8 cellular contexts compared by ENCODE assay signal in the genomic region with DNA sequence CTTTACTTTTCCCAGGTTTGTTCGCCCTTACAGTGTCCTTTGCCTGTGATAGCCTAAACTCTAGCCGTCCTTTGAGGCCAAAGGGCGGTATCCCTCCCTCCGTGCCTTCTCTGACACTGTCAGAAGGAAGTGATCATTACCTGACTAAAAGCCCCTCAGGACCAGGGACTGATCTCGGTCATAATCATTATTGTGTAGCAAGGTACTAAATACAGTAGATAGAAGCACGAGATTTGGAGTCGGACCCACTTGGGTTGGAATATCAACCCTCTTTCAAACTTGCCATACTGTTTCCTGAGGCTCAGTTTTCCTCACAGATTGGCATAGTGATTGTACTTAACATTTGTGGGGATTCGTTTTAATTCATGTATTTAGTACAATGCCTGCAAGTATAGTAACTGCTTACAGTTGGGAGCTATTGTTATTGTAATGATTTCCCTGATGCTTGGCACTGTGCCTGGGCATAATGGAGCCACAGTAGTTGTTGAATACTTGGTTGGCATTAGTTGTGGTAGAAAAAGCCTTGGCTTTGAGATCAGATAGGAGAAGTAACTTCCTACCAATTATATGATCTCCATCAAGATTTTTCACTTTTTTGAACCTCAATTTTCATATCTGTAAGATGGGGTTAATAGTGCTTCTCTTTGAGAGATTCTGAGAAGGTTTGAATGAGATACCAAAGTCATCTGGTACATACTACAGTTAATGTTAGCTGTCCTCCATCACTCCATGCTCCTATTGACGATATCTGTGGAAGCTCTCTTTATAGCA. TPM values are rescaled to one million over a fixed set of nuclear protein-coding genes. Genes with fewer than 3 reads are reported as not detected.
A peak's percentile ranks its signal among the peaks of the same experiment; 100 is the strongest.
DNase-seq lines count a peak whose midpoint lies in the region; ATAC-seq and TF ChIP-seq lines count a peak whose summit lies in the region.

No MANE protein-coding gene starts in this region.

- H3K36me3 ChIP-seq in SJCRH30 (no peaks in the 10 kb centered on the region), smooth muscle cell (ENCODE audit: low read depth) (no peaks in the 10 kb centered on the region)

- WGBS in smooth muscle cell (ENCODE audit: low lambda C conversion rate) = 33% methylated on average over 9 of the region's 9 CpGs

- H3K27me3 ChIP-seq in SJCRH30 = no peaks in the 10 kb centered on the region
- H3K27me3 ChIP-seq in smooth muscle cell (ENCODE audit: low read depth) = no peaks in the 10 kb centered on the region

- H3K4me3 ChIP-seq in SJCRH30 (peak overlapping the region; percentile 67), foreskin fibroblast (ENCODE audit: low read depth in 1 of 2, low read length in 2 of 2) (peak overlapping the region; percentile 61 to 67), smooth muscle cell (peak overlapping the region; percentile 64)

- H3K9me3 ChIP-seq in SJCRH30 (replicated peaks) (no peaks in the 10 kb centered on the region), smooth muscle cell (replicated peaks; ENCODE audit: low read depth) (no peaks in the 10 kb centered on the region)

- peak; percentile 17 for DNase-seq in NCI-H2196 (lab: John Stamatoyannopoulos, UW; ENCODE audit: unreplicated experiment)
- DNase-seq in NCI-H2196 treated with DMSO at 0.1 percent for 48 hours (lab: John Stamatoyannopoulos, UW; ENCODE audit: unreplicated experiment) = no peak
- DNase-seq in SJCRH30 = no peak
- no peak for DNase-seq in foreskin fibroblast
- DNase-seq in smooth muscle cell (lab: John Stamatoyannopoulos, UW; ENCODE audit: unreplicated experiment) = no peak

- no peak for ATAC-seq in HG02763 (IDR thresholded peaks at IDR 0.05; ENCODE audit: unreplicated experiment)
- no peak for ATAC-seq in GM21576 (IDR thresholded peaks at IDR 0.05; ENCODE audit: unreplicated experiment)
- ATAC-seq in GM18505 (IDR thresholded peaks at IDR 0.05; ENCODE audit: unreplicated experiment) = no peak

- H3K27ac ChIP-seq in SJCRH30 (peak overlapping the region; percentile 75; the same call in 1 of the 2 replicates), smooth muscle cell (ENCODE audit: low read depth) (peak overlapping the region; percentile 86)

- TF ChIP-seq CTCF in foreskin fibroblast (IDR thresholded peaks at IDR 0.05; ENCODE audit: low read depth, low read length) (no peak), smooth muscle cell (IDR thresholded peaks at IDR 0.05; ENCODE audit: borderline replicate concordance, insufficient read depth, poor library complexity, severe bottlenecking) (no peak)

- peak overlapping the region; percentile 89 for H3K4me2 ChIP-seq in smooth muscle cell

- H3F3A ChIP-seq in smooth muscle cell (ENCODE audit: low read depth) = peaks cover 20% of the 10 kb centered on the region

- H4K20me1 ChIP-seq in smooth muscle cell (ENCODE audit: low read depth) = no peaks in the 10 kb centered on the region

- peak overlapping the region; percentile 64 for H3K9ac ChIP-seq in smooth muscle cell (ENCODE audit: low read depth)

- H3K4me1 ChIP-seq in SJCRH30 = peaks cover 21% of the 10 kb centered on the region
- peaks cover 10% of the 10 kb centered on the region for H3K4me1 ChIP-seq in smooth muscle cell (ENCODE audit: low read depth)

- peak overlapping the region; percentile 90 for H2AFZ ChIP-seq in smooth muscle cell (ENCODE audit: low read depth)

- no peak for TF ChIP-seq POLR2A in GM18505 (IDR thresholded peaks at IDR 0.05; ENCODE audit: borderline replicate concordance, extremely low read depth, insufficient read depth, insufficient read length)

- peaks cover 5% of the 10 kb centered on the region for H3K79me2 ChIP-seq in smooth muscle cell (ENCODE audit: low read depth)

RNA-seq across cellular contexts. Expression of gene STK11IP, which starts 0.8 kb away (rescaled TPM):
- 11.0 and 20.2 TPM in 2 replicates for total RNA-seq in SJCRH30 (2014; rRNA removed; shearing (Covaris generic))
- total RNA-seq in smooth muscle cell = 5.7 and 10.2 TPM in 2 replicates
- 13.6 and 22.5 TPM in 2 replicates for polyA plus RNA-seq in smooth muscle cell

RNA-seq across cellular contexts. Expression of gene INHA, which starts 26.4 kb away (rescaled TPM):
- total RNA-seq in SJCRH30 (2014; rRNA removed; shearing (Covaris generic)) = 0.65 and 1.4 TPM in 2 replicates
- total RNA-seq in smooth muscle cell = 2.4 and 4.0 TPM in 2 replicates
- 4.3 and 16.7 TPM in 2 replicates for polyA plus RNA-seq in smooth muscle cell

RNA-seq across cellular contexts. Expression of gene OBSL1, which starts 27.2 kb away (rescaled TPM):
- total RNA-seq in SJCRH30 (2014; rRNA removed; shearing (Covaris generic)) = 67.8 and 71.6 TPM in 2 replicates
- total RNA-seq in smooth muscle cell = 47.1 and 71.9 TPM in 2 replicates
- polyA plus RNA-seq in smooth muscle cell = 51.1 and 67.9 TPM in 2 replicates

RNA-seq across cellular contexts. Expression of gene SLC4A3, which starts 28.9 kb away (rescaled TPM):
- total RNA-seq in SJCRH30 (2014; rRNA removed; shearing (Covaris generic)) = 0.76 and 1.3 TPM in 2 replicates
- 3.4 and 4.9 TPM in 2 replicates for total RNA-seq in smooth muscle cell
- polyA plus RNA-seq in smooth muscle cell = 12.1 and 13.6 TPM in 2 replicates

RNA-seq across cellular contexts. Expression of gene TMEM198, which starts 54.7 kb away (rescaled TPM):
- 8.1 and 8.2 TPM in 2 replicates for total RNA-seq in SJCRH30 (2014; rRNA removed; shearing (Covaris generic))
- total RNA-seq in smooth muscle cell = 3.3 and 6.9 TPM in 2 replicates
- polyA plus RNA-seq in smooth muscle cell = 3.3 and 8.5 TPM in 2 replicates
